ENCODE assay signal across 20 cellular contexts in the genomic region with DNA sequence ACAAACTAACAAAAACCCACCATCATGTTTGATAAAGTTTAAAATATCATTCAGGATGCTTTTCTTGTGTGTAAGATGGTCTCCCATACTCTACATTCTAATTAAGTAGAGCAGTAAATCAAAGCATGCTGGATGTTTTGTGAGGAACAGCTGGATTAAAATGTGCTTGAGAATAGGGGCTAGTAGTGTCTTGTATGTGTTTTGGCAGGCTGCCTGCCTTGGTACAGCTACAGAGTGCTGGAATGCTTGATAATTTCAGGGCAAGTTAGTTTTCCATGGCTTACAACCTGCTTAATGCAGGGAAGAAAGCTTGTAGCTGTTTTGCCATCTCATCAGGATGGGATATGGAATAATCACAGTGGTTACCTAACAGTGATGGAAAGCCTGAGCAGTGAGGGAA.
DNase-seq lines count a peak whose midpoint lies in the region; ATAC-seq and TF ChIP-seq lines count a peak whose summit lies in the region.
"Had no signal": no experiment of that assay in that cellular context is flagged by ENCODE, and none has a peak within 500 bp of the region (broad histone marks: within the 10 kb centered on the region; RNA-seq: fewer than 3 reads in every experiment).

No MANE protein-coding gene starts in this region.

- no peak for ATAC-seq in HG02642 (IDR thresholded peaks at IDR 0.05; ENCODE audit: poor library complexity, unreplicated experiment)
- ATAC-seq: Panc1 had no signal

- H2BK15ac ChIP-seq in neuronal stem cell (ENCODE audit: low read length), result no peak overlapping the region

- peak overlapping the region; percentile 64 for H2AFZ ChIP-seq in neuronal stem cell (ENCODE audit: low read length)

- no peak overlapping the region for H4K91ac ChIP-seq in neuronal stem cell (ENCODE audit: low read depth, low read length, poor library complexity)

- H3K4me3 ChIP-seq in epithelial cell of esophagus (ENCODE audit: low read length) (no peak overlapping the region), neuronal stem cell (ENCODE audit: low read length in 2 of 2) (no peak overlapping the region)
- H3K4me3 ChIP-seq: MG63, SJSA1 had no signal

- H2BK120ac ChIP-seq in neuronal stem cell (ENCODE audit: low read depth, low read length), result no peak overlapping the region

- no peak overlapping the region for H2AK5ac ChIP-seq in neuronal stem cell (ENCODE audit: low read depth, low read length)

- no peak overlapping the region for H3K14ac ChIP-seq in neuronal stem cell (ENCODE audit: low read length)

- no peak overlapping the region for H2BK5ac ChIP-seq in neuronal stem cell (ENCODE audit: low read length)

- H3K4me1 ChIP-seq in neuronal stem cell (ENCODE audit: control insufficient read depth in 2 of 2, insufficient read depth in 1 of 2, low read depth in 1 of 2, low read length in 2 of 2), result peaks cover 3 to 10% of the 10 kb centered on the region in 2 donors
- H3K4me1 ChIP-seq: SJSA1 had no signal

- H3K79me1 ChIP-seq in neuronal stem cell (ENCODE audit: low read depth, low read length), result no peaks in the 10 kb centered on the region

- H3K27me3 ChIP-seq in neuronal stem cell (ENCODE audit: control insufficient read depth in 3 of 3, insufficient read depth in 3 of 3, low read depth in 1 of 3, low read length in 3 of 3), result no peaks in the 10 kb centered on the region
- H3K27me3 ChIP-seq: MG63, SJSA1 had no signal

- TF ChIP-seq CTCF in epithelial cell of esophagus (IDR thresholded peaks at IDR 0.05; ENCODE audit: insufficient read depth, low read depth, low read length, missing control alignments), result no peak

- no peak overlapping the region for H3K18ac ChIP-seq in neuronal stem cell (ENCODE audit: low read length)

- H3K9ac ChIP-seq in neuronal stem cell (ENCODE audit: low read depth, low read length, poor library complexity), result no peak overlapping the region

- peak; percentile 19 for DNase-seq in NCI-H1105 treated with DMSO at 0.1 percent for 48 hours (lab: John Stamatoyannopoulos, UW)
- no peak for DNase-seq in NCI-H1105 (lab: John Stamatoyannopoulos, UW)
- peak; percentile 68 for DNase-seq in NCI-H69 (lab: John Stamatoyannopoulos, UW)
- peak; percentile 52 for DNase-seq in epithelial cell of esophagus (ENCODE audit: low read depth)
- no peak for DNase-seq in neuronal stem cell (ENCODE audit: low spot score)
- no peak for DNase-seq in NCI-H345 treated with DMSO at 0.1 percent for 48 hours (lab: John Stamatoyannopoulos, UW; ENCODE audit: unreplicated experiment)
- no peak for DNase-seq in caudate nucleus (lab: John Stamatoyannopoulos, UW)
- DNase-seq: DMS79 treated with DMSO at 0.1 percent for 48 hours, HFFc6, Karpas-422, MG63, NCI-H1048, NCI-H146, NCI-H2029 treated with DMSO at 0.1 percent for 48 hours, NCI-H510A, NCI-H774 had no signal

- H2BK12ac ChIP-seq in neuronal stem cell (ENCODE audit: low read length), result no peak overlapping the region

- H3K23ac ChIP-seq in neuronal stem cell (ENCODE audit: low read depth, low read length, poor library complexity), result no peak overlapping the region

- H4K8ac ChIP-seq in neuronal stem cell (ENCODE audit: low read depth, low read length), result no peak overlapping the region

- H3K9me3 ChIP-seq in neuronal stem cell (replicated peaks in 1 of 2; ENCODE audit: control insufficient read depth in 2 of 2, insufficient read depth in 1 of 2, low read depth in 1 of 2, low read length in 2 of 2), result no peaks in the 10 kb centered on the region
- H3K9me3 ChIP-seq: MG63, SJSA1 had no signal

- H3K27ac ChIP-seq in neuronal stem cell (replicated peaks; ENCODE audit: low read length), result no peak overlapping the region
- H3K27ac ChIP-seq in caudate nucleus (ENCODE audit: low read depth, low read length), result no peak overlapping the region
- H3K27ac ChIP-seq: 22Rv1, SJSA1 had no signal

- no peak overlapping the region for H3K4me2 ChIP-seq in neuronal stem cell (ENCODE audit: insufficient read depth, low read length, poor library complexity, severe bottlenecking)

- H3K36me3 ChIP-seq in neuronal stem cell (replicated peaks in 1 of 2; ENCODE audit: control insufficient read depth in 2 of 2, insufficient read depth in 2 of 2, low read length in 2 of 2), result no peaks in the 10 kb centered on the region
- H3K36me3 ChIP-seq: MG63, SJSA1 had no signal

- no peak overlapping the region for H3K4ac ChIP-seq in neuronal stem cell (ENCODE audit: low read length)

Comparison
In these comparisons a context has a peak if more than half of its experiments do, and no peak if none do; other contexts are left out.
1. DNase-seq: peak in NCI-H1105 treated with DMSO at 0.1 percent for 48 hours (single experiment), NCI-H69 (single experiment) and epithelial cell of esophagus (single experiment); none in NCI-H1105 (single experiment), neuronal stem cell (single experiment), NCI-H345 treated with DMSO at 0.1 percent for 48 hours (single experiment) and caudate nucleus (0 of 61).